Comparison of ENCODE assay signal across 1 cellular context in genomic region chr1:159946242-159947187, GRCh38.
TF ChIP-seq lines count a peak whose summit lies in the region.

No MANE protein-coding gene starts in this region.

TF ChIP-seq in K562, 482 proteins besides CTCF, POLR2A, EP300 and RAD21:
- no peak for TF ChIP-seq MXD1 (CRISPR knock-in tag; IDR thresholded peaks at IDR 0.05; ENCODE audit: borderline replicate concordance, poor library complexity, severe bottlenecking)
